Comparison of ENCODE assay signal across 17 cellular contexts in the genomic region with DNA sequence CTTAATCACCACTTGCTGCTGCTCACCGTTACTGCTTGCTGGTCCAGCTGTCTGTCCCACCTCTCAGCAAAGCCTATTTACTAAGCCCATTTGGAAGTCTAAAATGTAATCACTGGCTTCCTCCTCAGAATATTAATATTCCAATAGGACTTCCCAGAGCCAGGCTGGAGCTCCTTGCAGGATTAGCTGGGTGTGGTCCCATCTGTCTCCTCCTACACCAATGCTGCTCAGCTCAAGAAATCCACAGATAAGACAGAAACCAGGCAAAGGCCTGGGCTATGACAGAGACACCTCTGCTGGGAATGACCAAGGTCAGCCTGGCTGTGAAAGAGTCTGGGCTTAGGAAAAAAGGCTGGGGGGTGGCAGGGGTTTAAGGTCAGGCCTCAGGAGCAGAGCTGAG.
A peak's percentile ranks its signal among the peaks of the same experiment; 100 is the strongest.
DNase-seq lines count a peak whose midpoint lies in the region; ATAC-seq, FAIRE-seq and TF ChIP-seq lines count a peak whose summit lies in the region.
"Had no signal": no experiment of that assay in that cellular context is flagged by ENCODE, and none has a peak within 500 bp of the region (broad histone marks: within the 10 kb centered on the region; RNA-seq: fewer than 3 reads in every experiment).

No MANE protein-coding gene starts in this region.

- H2BK20ac ChIP-seq in H1 (ENCODE audit: low read length) = no peak overlapping the region

- TF ChIP-seq CTCF in HEK293 (tag by site-specific recombination; IDR thresholded peaks at IDR 0.05) = no peak
- no peak for TF ChIP-seq CTCF in H1 (IDR thresholded peaks at IDR 0.05; ENCODE audit: control extremely low read depth in 1 of 3, insufficient read depth in 1 of 3, low read depth in 1 of 3, low read length in 3 of 3)

- no peak overlapping the region for H3K23ac ChIP-seq in H1 (ENCODE audit: insufficient read length)

- H3K36me3 ChIP-seq in HEK293 (ENCODE audit: control insufficient read depth in 2 of 2, insufficient read depth in 1 of 2, low read length in 2 of 2) (no peaks in the 10 kb centered on the region), H1 (ENCODE audit: control insufficient read depth in 2 of 4, insufficient read depth in 4 of 4, low read length in 3 of 4) (no peaks in the 10 kb centered on the region), small intestine (ENCODE audit: control insufficient read depth in 2 of 2, insufficient read depth in 2 of 2, low read length in 2 of 2) (no peaks in the 10 kb centered on the region)
- H3K36me3 ChIP-seq: BE2C had no signal

- no peak overlapping the region for H4K5ac ChIP-seq in H1 (ENCODE audit: insufficient read length, low read depth, low read length)

- H3K79me2 ChIP-seq in H1 (ENCODE audit: control insufficient read depth in 1 of 2, insufficient read depth in 2 of 2, low read length in 2 of 2) = no peaks in the 10 kb centered on the region

- no peak overlapping the region; the same call in 1 of the 2 replicates for H2AK5ac ChIP-seq in H1 (ENCODE audit: low read depth, low read length)

- no peak for FAIRE-seq in H1 (lab: Jason Lieb, UNC)
- FAIRE-seq in small intestine (lab: Jason Lieb, UNC) = no peak
- FAIRE-seq: A549, GM12878, GM18507 had no signal

- H3K27ac ChIP-seq in HEK293 (ENCODE audit: extremely low read depth, low read depth, low read length) (no peak overlapping the region), H1 (ENCODE audit: low read depth, low read length) (no peak overlapping the region), small intestine (ENCODE audit: low read depth in 1 of 2, low read length in 1 of 2) (no peak overlapping the region)
- H3K27ac ChIP-seq: A549, C4-2B, HL-60 had no signal

- TF ChIP-seq RAD21 in H1 (IDR thresholded peaks at IDR 0.05 in 1 of 2, conservative IDR thresholded peaks at IDR 0.05 in 1 of 2; ENCODE audit: low read depth in 2 of 2, low read length in 2 of 2) = no peak

- H3K4me2 ChIP-seq in H1 (ENCODE audit: insufficient read depth in 1 of 2, low read depth in 2 of 2, low read length in 2 of 2) = no peak overlapping the region
- H3K4me2 ChIP-seq: A549, GM23338 had no signal

- WGBS in H1 (ENCODE audit: extremely low coverage in 1 of 2, insufficient coverage in 1 of 2, insufficient read length in 1 of 2, insufficient replicate concordance in 2 of 2, low coverage in 1 of 2, low lambda C conversion rate in 2 of 2, missing lambda C conversion rate in 1 of 2), 2 experiments = 79% methylated on average over 1 of the region's 1 CpG; no CpG with 5 or more reads in 1 of the 2 experiments
- 67 to 70% (median 69%) methylated on average over 1 of the region's 1 CpG for WGBS in small intestine, 3 donors

- no peak overlapping the region for H2AFZ ChIP-seq in H1 (ENCODE audit: low read length)
- H2AFZ ChIP-seq: GM23338 had no signal

- H3K4me3 ChIP-seq in HEK293 (ENCODE audit: low read depth, low read length) (no peak overlapping the region), H1 (ENCODE audit: extremely low read depth in 1 of 4, insufficient read depth in 2 of 4, low read depth in 3 of 4, low read length in 4 of 4) (no peak overlapping the region), small intestine (ENCODE audit: low read depth in 1 of 2, low read length in 2 of 2) (no peak overlapping the region)
- H3K4me3 ChIP-seq: A549, GM12878, GM23338 had no signal

- intact Hi-C loops in head of caudate nucleus (cut with DNase I) = no loop called here

- CTCF ChIA-PET in HEK293 (lab: Yijun Ruan, JAX) = interaction anchor here (0.6 to 2.6 kb wide), 12 partner anchors 9 to 885 kb away, joined by 3 to 19 read pairs (median 6); no protein-coding TSS in a partner anchor
- CTCF ChIA-PET in H1 (lab: Charles Lee; ENCODE audit: partially characterized antibody) = interaction anchor here (0.7 to 4.7 kb wide), 23 partner anchors 9 to 240 kb away, joined by 3 to 58 read pairs (median 5); no protein-coding TSS in a partner anchor

- no peak overlapping the region for H3K18ac ChIP-seq in H1 (ENCODE audit: extremely low read depth, low read length)

- no peak overlapping the region; a peak in 1 of 7 replicates for H3K9ac ChIP-seq in H1 (replicated peaks in 1 of 4; ENCODE audit: extremely low read depth in 1 of 4, low read depth in 3 of 4, low read length in 3 of 4)

- H3K23me2 ChIP-seq in H1 (ENCODE audit: low read depth, low read length) = no peaks in the 10 kb centered on the region

- H2BK15ac ChIP-seq in H1 (ENCODE audit: low read length) = no peak overlapping the region

- no peak overlapping the region for H2BK5ac ChIP-seq in H1 (ENCODE audit: low read depth, low read length)

- no peak for TF ChIP-seq POLR2A in H1 (IDR thresholded peaks at IDR 0.05; ENCODE audit: control extremely low read depth in 1 of 2, low read depth in 2 of 2, low read length in 2 of 2)

- peak overlapping the region; percentile 53 for H4K8ac ChIP-seq in H1 (ENCODE audit: extremely low read depth, insufficient read depth, low read length)

- H3K14ac ChIP-seq in H1 (ENCODE audit: insufficient read length) = no peak overlapping the region

- H4K20me1 ChIP-seq in H1 (replicated peaks in 1 of 2; ENCODE audit: control insufficient read depth in 1 of 2, insufficient read depth in 2 of 2, low read length in 2 of 2) = no peaks in the 10 kb centered on the region

- POLR2A ChIA-PET in HEK293 (lab: Yijun Ruan, JAX) (no interaction called here), H1 (lab: Charles Lee; ENCODE audit: partially characterized antibody) (no interaction called here)

- H3K9me3 ChIP-seq in HEK293 (ENCODE audit: control insufficient read depth, insufficient read depth, low read depth, low read length) = no peaks in the 10 kb centered on the region
- peaks cover 0 to 5% of the 10 kb centered on the region in 2 experiments; a peak in 2 of 4 replicates for H3K9me3 ChIP-seq in H1 (ENCODE audit: insufficient read depth in 2 of 2, low read depth in 1 of 2, low read length in 1 of 2)
- no peaks in the 10 kb centered on the region for H3K9me3 ChIP-seq in small intestine (ENCODE audit: control insufficient read depth, low read depth)
- H3K9me3 ChIP-seq: A549, BE2C had no signal

- H3K79me1 ChIP-seq in H1 (ENCODE audit: low read depth, low read length) = no peaks in the 10 kb centered on the region

- H2BK12ac ChIP-seq in H1 (ENCODE audit: low read depth, low read length) = peak overlapping the region; percentile 62; the same call in 1 of the 2 replicates

- H3K56ac ChIP-seq in H1 (replicated peaks; ENCODE audit: insufficient read length, low read depth, low read length) = no peak overlapping the region

- H2BK120ac ChIP-seq in H1 (replicated peaks; ENCODE audit: low read depth, low read length) = no peak overlapping the region

- peak; percentile 82 for DNase-seq in NCI-H69 (lab: John Stamatoyannopoulos, UW)
- no peak for DNase-seq in H1 (ENCODE audit: low read depth in 1 of 2, low spot score in 2 of 2)
- DNase-seq in small intestine = peak; percentile 54
- no peak for DNase-seq in head of caudate nucleus
- DNase-seq: BE2C; CD8-positive, alpha-beta T cell; COR-L47; H9 had no signal

- no peak overlapping the region for H4K91ac ChIP-seq in H1 (replicated peaks; ENCODE audit: insufficient read length, low read length)

- H3K4me1 ChIP-seq in HEK293 (ENCODE audit: control insufficient read depth, insufficient read depth, low read length) (peaks cover 5% of the 10 kb centered on the region), H1 (replicated peaks in 1 of 4; ENCODE audit: control insufficient read depth in 3 of 4, insufficient read depth in 4 of 4, low read length in 3 of 4) (peaks cover 0 to 11% (median 1%) of the 10 kb centered on the region in 4 experiments; a peak in 3 of 7 replicates), small intestine (ENCODE audit: control insufficient read depth in 2 of 2, insufficient read depth in 1 of 2, low read depth in 1 of 2, low read length in 1 of 2) (peaks cover 6 to 7% of the 10 kb centered on the region in 2 donors)
- H3K4me1 ChIP-seq: A549 had no signal

- TF ChIP-seq EP300 in H1 (IDR thresholded peaks at IDR 0.05; ENCODE audit: borderline replicate concordance in 1 of 2, low read depth in 2 of 2, low read length in 2 of 2) = no peak

- H3K27me3 ChIP-seq in H1 (replicated peaks in 1 of 4; ENCODE audit: control insufficient read depth in 3 of 4, extremely low read depth in 1 of 4, insufficient read depth in 3 of 4, low read length in 3 of 4) = no peaks in the 10 kb centered on the region
- peaks cover 0 to 2% of the 10 kb centered on the region in 2 donors for H3K27me3 ChIP-seq in small intestine (ENCODE audit: control insufficient read depth in 2 of 2, insufficient read depth in 2 of 2, low read length in 2 of 2)
- H3K27me3 ChIP-seq: BE2C had no signal

- ATAC-seq in HG03378 (IDR thresholded peaks at IDR 0.05; ENCODE audit: unreplicated experiment) (no peak), HG03097 (IDR thresholded peaks at IDR 0.05; ENCODE audit: low FRiP score, unreplicated experiment) (no peak)
- ATAC-seq: CD8-positive, alpha-beta T cell; GM23338 had no signal

- no peak overlapping the region for H3K4ac ChIP-seq in H1 (replicated peaks; ENCODE audit: insufficient read length, low read depth, low read length)

TF ChIP-seq in HEK293, 187 proteins besides CTCF, POLR2A, EP300 and RAD21 (continues in another document):
- TF ChIP-seq ZNF121 (tag by site-specific recombination; IDR thresholded peaks at IDR 0.05) (no peak), ZIC2 (tag by site-specific recombination; IDR thresholded peaks at IDR 0.05) (0 out of 2 replicates have a peak, but pooled peaks have one; percentile 10), ZNF701 (tag by site-specific recombination; IDR thresholded peaks at IDR 0.05) (no peak)
- TF ChIP-seq, protein P1, sequence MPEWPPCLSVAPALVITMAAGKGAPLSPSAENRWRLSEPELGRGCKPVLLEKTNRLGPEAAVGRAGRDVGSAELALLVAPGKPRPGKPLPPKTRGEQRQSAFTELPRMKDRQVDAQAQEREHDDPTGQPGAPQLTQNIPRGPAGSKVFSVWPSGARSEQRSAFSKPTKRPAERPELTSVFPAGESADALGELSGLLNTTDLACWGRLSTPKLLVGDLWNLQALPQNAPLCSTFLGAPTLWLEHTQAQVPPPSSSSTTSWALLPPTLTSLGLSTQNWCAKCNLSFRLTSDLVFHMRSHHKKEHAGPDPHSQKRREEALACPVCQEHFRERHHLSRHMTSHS (tag by site-specific recombination; IDR thresholded peaks at IDR 0.05) = no peak

TF ChIP-seq in H1, 55 proteins besides CTCF, POLR2A, EP300 and RAD21:
- TF ChIP-seq SP4 (IDR thresholded peaks at IDR 0.05; ENCODE audit: low read length) (no peak), RNF2 (IDR thresholded peaks at IDR 0.05; ENCODE audit: borderline replicate concordance, low read depth, low read length, missing control alignments, poor library complexity, severe bottlenecking) (no peak), SIRT6 (IDR thresholded peaks at IDR 0.05; ENCODE audit: low read length) (no peak), KDM4A (IDR thresholded peaks at IDR 0.05; ENCODE audit: low read depth, low read length, severe bottlenecking) (no peak)
- TF ChIP-seq, protein P2, sequence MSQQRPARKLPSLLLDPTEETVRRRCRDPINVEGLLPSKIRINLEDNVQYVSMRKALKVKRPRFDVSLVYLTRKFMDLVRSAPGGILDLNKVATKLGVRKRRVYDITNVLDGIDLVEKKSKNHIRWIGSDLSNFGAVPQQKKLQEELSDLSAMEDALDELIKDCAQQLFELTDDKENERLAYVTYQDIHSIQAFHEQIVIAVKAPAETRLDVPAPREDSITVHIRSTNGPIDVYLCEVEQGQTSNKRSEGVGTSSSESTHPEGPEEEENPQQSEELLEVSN (IDR thresholded peaks at IDR 0.05) = no peak

Comparison
In these comparisons a context has a peak if more than half of its experiments do, and no peak if none do; other contexts are left out.
1. DNase-seq: peak in NCI-H69 (single experiment) and small intestine (single experiment); none in H1 (0 of 2) and head of caudate nucleus (0 of 42).